In the genomic region with DNA sequence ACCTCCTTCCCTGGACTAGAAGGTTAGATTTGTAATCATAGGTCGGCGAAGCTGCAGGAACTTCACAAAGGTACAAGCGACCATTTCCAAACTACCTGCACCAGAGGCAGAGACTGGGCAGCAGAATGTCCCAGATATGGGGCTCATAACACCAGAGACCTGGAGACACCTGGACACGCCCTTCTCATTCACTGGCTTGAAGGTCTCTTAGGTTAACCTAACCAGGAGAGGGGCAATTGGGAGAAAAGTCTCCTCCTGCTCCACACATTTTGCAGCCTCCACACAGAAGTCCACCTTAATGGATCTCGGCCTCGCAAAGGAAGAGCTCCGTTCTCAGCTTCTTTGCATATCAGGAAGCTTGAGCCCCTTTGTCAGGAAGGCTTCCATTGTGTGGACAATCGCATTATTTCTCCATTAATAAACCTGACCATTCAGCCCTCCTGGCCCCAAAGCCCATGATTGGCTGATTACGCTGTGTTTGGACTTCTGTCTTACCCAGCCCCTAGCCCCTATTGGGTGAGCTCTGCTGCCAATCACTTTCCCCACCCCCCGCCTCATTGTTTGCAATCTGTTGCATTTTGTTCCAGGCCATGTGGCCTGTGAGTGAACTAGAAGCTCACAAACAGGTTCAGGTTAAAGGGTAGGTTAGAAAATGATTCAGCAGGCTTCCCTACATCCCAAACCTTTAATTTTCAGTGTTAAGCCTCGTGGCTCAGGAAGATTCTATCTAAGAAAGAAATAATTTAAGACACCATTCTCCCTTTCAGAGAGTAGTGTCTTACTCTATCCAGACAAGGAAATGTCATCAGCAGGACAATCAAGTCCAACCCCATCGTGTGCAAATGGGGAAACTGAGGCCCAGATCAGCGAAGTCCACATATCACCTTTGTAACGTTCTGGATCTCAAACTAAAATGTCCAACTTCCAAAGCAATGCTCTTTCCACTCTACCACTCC, we compare ENCODE assay signal across 1 cellular context.
TF ChIP-seq lines count a peak whose summit lies in the region.

No MANE protein-coding gene starts in this region.

TF ChIP-seq in K562, 482 proteins besides CTCF, POLR2A, EP300 and RAD21 (continued from another document and continues in another):
- TF ChIP-seq, protein P1, sequence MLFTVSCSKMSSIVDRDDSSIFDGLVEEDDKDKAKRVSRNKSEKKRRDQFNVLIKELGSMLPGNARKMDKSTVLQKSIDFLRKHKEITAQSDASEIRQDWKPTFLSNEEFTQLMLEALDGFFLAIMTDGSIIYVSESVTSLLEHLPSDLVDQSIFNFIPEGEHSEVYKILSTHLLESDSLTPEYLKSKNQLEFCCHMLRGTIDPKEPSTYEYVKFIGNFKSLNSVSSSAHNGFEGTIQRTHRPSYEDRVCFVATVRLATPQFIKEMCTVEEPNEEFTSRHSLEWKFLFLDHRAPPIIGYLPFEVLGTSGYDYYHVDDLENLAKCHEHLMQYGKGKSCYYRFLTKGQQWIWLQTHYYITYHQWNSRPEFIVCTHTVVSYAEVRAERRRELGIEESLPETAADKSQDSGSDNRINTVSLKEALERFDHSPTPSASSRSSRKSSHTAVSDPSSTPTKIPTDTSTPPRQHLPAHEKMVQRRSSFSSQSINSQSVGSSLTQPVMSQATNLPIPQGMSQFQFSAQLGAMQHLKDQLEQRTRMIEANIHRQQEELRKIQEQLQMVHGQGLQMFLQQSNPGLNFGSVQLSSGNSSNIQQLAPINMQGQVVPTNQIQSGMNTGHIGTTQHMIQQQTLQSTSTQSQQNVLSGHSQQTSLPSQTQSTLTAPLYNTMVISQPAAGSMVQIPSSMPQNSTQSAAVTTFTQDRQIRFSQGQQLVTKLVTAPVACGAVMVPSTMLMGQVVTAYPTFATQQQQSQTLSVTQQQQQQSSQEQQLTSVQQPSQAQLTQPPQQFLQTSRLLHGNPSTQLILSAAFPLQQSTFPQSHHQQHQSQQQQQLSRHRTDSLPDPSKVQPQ (CRISPR knock-in tag; IDR thresholded peaks at IDR 0.05; ENCODE audit: borderline replicate concordance), result no peak
- no peak for TF ChIP-seq LARP7 (IDR thresholded peaks at IDR 0.05)
- TF ChIP-seq MAZ (CRISPR knock-in tag; conservative IDR thresholded peaks at IDR 0.05 in 1 of 2, IDR thresholded peaks at IDR 0.05 in 1 of 2), result peak; percentile 13 to 51; a peak in 1 of 4 replicates
- TF ChIP-seq, protein P2, sequence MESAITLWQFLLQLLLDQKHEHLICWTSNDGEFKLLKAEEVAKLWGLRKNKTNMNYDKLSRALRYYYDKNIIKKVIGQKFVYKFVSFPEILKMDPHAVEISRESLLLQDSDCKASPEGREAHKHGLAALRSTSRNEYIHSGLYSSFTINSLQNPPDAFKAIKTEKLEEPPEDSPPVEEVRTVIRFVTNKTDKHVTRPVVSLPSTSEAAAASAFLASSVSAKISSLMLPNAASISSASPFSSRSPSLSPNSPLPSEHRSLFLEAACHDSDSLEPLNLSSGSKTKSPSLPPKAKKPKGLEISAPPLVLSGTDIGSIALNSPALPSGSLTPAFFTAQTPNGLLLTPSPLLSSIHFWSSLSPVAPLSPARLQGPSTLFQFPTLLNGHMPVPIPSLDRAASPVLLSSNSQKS (CRISPR knock-in tag; IDR thresholded peaks at IDR 0.05), result no peak
- peak; percentile 63 for TF ChIP-seq RAD51 (IDR thresholded peaks at IDR 0.05; ENCODE audit: borderline replicate concordance, low read depth)
- TF ChIP-seq HDAC1 (IDR thresholded peaks at IDR 0.05), result peak in 1 of 2 experiments; percentile 56; a peak in 1 of 4 replicates
- no peak for TF ChIP-seq TCF7 (IDR thresholded peaks at IDR 0.05; ENCODE audit: borderline replicate concordance)
- TF ChIP-seq, protein P3, sequence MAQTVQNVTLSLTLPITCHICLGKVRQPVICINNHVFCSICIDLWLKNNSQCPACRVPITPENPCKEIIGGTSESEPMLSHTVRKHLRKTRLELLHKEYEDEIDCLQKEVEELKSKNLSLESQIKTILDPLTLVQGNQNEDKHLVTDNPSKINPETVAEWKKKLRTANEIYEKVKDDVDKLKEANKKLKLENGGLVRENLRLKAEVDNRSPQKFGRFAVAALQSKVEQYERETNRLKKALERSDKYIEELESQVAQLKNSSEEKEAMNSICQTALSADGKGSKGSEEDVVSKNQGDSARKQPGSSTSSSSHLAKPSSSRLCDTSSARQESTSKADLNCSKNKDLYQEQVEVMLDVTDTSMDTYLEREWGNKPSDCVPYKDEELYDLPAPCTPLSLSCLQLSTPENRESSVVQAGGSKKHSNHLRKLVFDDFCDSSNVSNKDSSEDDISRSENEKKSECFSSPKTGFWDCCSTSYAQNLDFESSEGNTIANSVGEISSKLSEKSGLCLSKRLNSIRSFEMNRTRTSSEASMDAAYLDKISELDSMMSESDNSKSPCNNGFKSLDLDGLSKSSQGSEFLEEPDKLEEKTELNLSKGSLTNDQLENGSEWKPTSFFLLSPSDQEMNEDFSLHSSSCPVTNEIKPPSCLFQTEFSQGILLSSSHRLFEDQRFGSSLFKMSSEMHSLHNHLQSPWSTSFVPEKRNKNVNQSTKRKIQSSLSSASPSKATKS (CRISPR knock-in tag; IDR thresholded peaks at IDR 0.05), result no peak
- TF ChIP-seq ZNF217 (CRISPR knock-in tag; IDR thresholded peaks at IDR 0.05), result no peak
- TF ChIP-seq MEIS2 (IDR thresholded peaks at IDR 0.05; ENCODE audit: partially characterized antibody), result peak; percentile 54
- TF ChIP-seq HDGF (IDR thresholded peaks at IDR 0.05), result no peak
- TF ChIP-seq GATAD2A (IDR thresholded peaks at IDR 0.05), result no peak
- no peak; the same call in 1 of the 2 replicates for TF ChIP-seq SMARCA4 (IDR thresholded peaks at IDR 0.05)
- no peak for TF ChIP-seq ZNF140 (CRISPR knock-in tag; IDR thresholded peaks at IDR 0.05)
- TF ChIP-seq, protein P4, sequence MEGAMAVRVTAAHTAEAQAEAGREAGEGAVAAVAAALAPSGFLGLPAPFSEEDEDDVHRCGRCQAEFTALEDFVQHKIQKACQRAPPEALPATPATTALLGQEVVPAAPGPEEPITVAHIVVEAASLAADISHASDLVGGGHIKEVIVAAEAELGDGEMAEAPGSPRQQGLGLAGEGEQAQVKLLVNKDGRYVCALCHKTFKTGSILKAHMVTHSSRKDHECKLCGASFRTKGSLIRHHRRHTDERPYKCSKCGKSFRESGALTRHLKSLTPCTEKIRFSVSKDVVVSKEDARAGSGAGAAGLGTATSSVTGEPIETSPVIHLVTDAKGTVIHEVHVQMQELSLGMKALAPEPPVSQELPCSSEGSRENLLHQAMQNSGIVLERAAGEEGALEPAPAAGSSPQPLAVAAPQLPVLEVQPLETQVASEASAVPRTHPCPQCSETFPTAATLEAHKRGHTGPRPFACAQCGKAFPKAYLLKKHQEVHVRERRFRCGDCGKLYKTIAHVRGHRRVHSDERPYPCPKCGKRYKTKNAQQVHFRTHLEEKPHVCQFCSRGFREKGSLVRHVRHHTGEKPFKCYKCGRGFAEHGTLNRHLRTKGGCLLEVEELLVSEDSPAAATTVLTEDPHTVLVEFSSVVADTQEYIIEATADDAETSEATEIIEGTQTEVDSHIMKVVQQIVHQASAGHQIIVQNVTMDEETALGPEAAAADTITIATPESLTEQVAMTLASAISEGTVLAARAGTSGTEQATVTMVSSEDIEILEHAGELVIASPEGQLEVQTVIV (CRISPR knock-in tag; IDR thresholded peaks at IDR 0.05; ENCODE audit: borderline replicate concordance), result no peak
- TF ChIP-seq THRAP3 (IDR thresholded peaks at IDR 0.05; ENCODE audit: borderline replicate concordance), result no peak
- peak; percentile 75 for TF ChIP-seq DPF2 (IDR thresholded peaks at IDR 0.05)
- TF ChIP-seq MEF2A (IDR thresholded peaks at IDR 0.05; ENCODE audit: control insufficient read depth, low read depth, low read length), result no peak
- TF ChIP-seq ZNF175 (CRISPR knock-in tag; IDR thresholded peaks at IDR 0.05; ENCODE audit: low read depth), result no peak; the same call in none of the 2 replicates
- TF ChIP-seq, protein P5, sequence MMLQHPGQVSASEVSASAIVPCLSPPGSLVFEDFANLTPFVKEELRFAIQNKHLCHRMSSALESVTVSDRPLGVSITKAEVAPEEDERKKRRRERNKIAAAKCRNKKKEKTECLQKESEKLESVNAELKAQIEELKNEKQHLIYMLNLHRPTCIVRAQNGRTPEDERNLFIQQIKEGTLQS (IDR thresholded peaks at IDR 0.05), result peak; percentile 89
- TF ChIP-seq, protein P5 (CRISPR knock-in tag; conservative IDR thresholded peaks at IDR 0.05), result no peak
- TF ChIP-seq RBM39 (optimal IDR thresholded peaks at IDR 0.05; ENCODE audit: low read depth, low read length), result no peak
- TF ChIP-seq, protein P6, sequence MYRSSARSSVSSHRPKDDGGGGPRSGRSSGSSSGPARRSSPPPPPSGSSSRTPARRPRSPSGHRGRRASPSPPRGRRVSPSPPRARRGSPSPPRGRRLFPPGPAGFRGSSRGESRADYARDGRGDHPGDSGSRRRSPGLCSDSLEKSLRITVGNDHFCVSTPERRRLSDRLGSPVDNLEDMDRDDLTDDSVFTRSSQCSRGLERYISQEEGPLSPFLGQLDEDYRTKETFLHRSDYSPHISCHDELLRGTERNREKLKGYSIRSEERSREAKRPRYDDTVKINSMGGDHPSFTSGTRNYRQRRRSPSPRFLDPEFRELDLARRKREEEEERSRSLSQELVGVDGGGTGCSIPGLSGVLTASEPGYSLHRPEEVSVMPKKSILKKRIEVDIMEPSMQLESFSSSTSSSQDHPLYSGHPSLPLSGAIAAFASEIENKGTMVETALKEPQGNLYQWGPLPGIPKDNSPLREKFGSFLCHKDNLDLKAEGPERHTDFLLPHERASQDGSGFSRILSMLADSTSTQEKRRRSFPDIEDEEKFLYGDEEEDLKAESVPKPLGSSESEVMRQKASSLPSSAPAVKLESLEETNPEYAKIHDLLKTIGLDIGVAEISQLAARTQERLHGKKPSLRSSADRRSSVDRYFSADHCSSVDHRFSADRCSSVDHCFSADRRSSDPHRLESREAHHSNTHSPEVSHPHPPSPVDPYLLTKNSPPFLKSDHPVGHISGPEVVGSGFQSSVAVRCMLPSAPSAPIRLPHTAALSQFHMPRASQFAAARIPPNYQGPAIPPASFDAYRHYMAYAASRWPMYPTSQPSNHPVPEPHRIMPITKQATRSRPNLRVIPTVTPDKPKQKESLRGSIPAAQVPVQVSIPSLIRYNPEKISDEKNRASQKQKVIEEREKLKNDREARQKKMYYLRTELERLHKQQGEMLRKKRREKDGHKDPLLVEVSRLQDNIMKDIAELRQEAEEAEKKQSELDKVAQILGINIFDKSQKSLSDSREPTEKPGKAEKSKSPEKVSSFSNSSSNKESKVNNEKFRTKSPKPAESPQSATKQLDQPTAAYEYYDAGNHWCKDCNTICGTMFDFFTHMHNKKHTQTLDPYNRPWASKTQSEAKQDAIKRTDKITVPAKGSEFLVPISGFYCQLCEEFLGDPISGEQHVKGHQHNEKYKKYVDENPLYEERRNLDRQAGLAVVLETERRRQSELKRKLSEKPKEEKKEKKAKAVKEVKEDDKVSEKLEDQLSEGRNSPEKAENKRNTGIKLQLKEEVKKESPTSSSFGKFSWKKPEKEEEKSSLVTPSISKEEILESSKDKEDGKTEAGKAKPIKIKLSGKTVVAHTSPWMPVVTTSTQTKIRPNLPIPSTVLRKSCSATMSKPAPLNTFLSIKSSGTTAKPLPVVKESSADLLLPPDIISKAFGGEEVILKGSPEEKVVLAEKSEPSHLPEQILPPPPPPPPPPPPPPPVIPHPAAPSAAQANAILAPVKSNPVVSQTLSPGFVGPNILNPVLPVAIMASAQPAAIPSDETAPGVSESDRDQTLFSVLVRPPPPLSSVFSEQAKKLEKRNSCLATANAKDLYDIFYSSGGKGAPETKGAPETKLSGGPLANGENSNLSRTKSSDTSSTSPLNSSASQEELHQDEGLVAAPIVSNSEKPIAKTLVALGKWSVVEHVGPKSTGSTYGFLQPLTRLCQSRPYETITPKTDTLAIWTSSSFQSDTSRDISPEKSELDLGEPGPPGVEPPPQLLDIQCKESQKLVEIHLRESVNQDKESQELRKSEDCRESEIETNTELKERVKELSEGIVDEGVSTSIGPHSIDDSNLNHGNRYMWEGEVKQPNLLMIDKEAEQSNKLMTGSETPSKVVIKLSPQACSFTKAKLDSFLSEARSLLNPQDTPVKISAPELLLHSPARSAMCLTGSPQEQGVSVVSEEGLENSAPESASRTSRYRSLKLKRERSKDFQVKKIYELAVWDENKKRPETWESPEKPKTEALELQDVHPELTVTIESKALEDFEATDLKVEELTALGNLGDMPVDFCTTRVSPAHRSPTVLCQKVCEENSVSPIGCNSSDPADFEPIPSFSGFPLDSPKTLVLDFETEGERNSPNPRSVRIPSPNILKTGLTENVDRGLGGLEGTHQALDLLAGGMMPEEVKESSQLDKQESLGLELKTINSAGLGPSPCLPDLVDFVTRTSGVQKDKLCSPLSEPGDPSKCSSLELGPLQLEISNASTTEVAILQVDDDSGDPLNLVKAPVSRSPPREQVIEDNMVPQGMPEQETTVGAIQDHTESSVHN (IDR thresholded peaks at IDR 0.05; ENCODE audit: borderline replicate concordance in 1 of 2, low read depth in 1 of 2), result 0 out of 4 replicates have a peak, but pooled peaks of 1 of the 2 experiments have one; percentile 37
- no peak for TF ChIP-seq ZNF3 (CRISPR knock-in tag; IDR thresholded peaks at IDR 0.05)
- TF ChIP-seq NCOA2 (IDR thresholded peaks at IDR 0.05; ENCODE audit: partially characterized antibody in 2 of 2), result no peak
- no peak for TF ChIP-seq SAFB (IDR thresholded peaks at IDR 0.05; ENCODE audit: borderline replicate concordance, low read depth, low read length)
- TF ChIP-seq PURB (CRISPR knock-in tag; IDR thresholded peaks at IDR 0.05; ENCODE audit: low read depth), result no peak
- no peak for TF ChIP-seq ZNF212 (CRISPR knock-in tag; IDR thresholded peaks at IDR 0.05)
- no peak for TF ChIP-seq PTRF (tag; IDR thresholded peaks at IDR 0.05)
- no peak for TF ChIP-seq ZNF133 (CRISPR knock-in tag; IDR thresholded peaks at IDR 0.05)
- TF ChIP-seq, protein P7, sequence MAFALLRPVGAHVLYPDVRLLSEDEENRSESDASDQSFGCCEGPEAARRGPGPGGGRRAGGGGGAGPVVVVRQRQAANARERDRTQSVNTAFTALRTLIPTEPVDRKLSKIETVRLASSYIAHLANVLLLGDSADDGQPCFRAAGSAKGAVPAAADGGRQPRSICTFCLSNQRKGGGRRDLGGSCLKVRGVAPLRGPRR (CRISPR knock-in tag; IDR thresholded peaks at IDR 0.05), result peak; percentile 66; the same call in 1 of the 2 replicates
- TF ChIP-seq CEBPG (CRISPR knock-in tag; IDR thresholded peaks at IDR 0.05), result peak; percentile 99
- peak; percentile 87 to 94 for TF ChIP-seq CEBPG (tag; conservative IDR thresholded peaks at IDR 0.05 in 1 of 2, IDR thresholded peaks at IDR 0.05 in 1 of 2)
- no peak; the same call in 1 of the 2 replicates for TF ChIP-seq ZNF311 (CRISPR knock-in tag; IDR thresholded peaks at IDR 0.05)
- TF ChIP-seq RBBP5 (IDR thresholded peaks at IDR 0.05; ENCODE audit: borderline replicate concordance, insufficient read depth, low read length, poor library complexity, severe bottlenecking), result no peak
- no peak; the same call in 1 of the 2 replicates for TF ChIP-seq ZNF584 (CRISPR knock-in tag; IDR thresholded peaks at IDR 0.05; ENCODE audit: low read depth)
- TF ChIP-seq, protein P8, sequence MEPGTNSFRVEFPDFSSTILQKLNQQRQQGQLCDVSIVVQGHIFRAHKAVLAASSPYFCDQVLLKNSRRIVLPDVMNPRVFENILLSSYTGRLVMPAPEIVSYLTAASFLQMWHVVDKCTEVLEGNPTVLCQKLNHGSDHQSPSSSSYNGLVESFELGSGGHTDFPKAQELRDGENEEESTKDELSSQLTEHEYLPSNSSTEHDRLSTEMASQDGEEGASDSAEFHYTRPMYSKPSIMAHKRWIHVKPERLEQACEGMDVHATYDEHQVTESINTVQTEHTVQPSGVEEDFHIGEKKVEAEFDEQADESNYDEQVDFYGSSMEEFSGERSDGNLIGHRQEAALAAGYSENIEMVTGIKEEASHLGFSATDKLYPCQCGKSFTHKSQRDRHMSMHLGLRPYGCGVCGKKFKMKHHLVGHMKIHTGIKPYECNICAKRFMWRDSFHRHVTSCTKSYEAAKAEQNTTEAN (CRISPR knock-in tag; IDR thresholded peaks at IDR 0.05), result no peak; the same call in 1 of the 2 replicates
- TF ChIP-seq EP400 (IDR thresholded peaks at IDR 0.05), result peak; percentile 100
